In the genomic region with DNA sequence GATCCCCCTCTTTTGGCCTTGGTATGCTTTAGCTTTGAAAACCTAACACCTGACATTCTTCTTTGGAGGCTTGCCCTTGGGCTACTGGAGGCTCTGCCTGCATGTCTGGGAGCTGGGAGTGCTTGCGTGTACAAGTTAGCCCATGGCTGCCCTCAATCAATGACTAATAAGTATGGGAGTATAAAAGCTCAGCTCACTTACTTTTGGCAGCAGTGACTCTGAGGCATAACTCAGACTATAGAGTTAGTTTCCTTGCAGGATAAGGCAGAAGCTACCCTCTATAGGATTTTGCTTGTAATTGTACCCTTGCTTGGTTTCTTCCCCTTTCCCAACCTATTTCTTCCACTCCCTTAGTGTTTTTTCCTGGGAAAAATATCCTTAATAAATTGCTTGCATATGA, we compare ENCODE assay signal across 12 cellular contexts.
DNase-seq lines count a peak whose midpoint lies in the region; ATAC-seq, FAIRE-seq and TF ChIP-seq lines count a peak whose summit lies in the region.
"Had no signal": no experiment of that assay in that cellular context is flagged by ENCODE, and none has a peak within 500 bp of the region (broad histone marks: within the 10 kb centered on the region; RNA-seq: fewer than 3 reads in every experiment).

No MANE protein-coding gene starts in this region.

- peak; percentile 55 for FAIRE-seq in RCC 7860 (lab: Jason Lieb, UNC)

- no peak for TF ChIP-seq CTCF in psoas muscle (IDR thresholded peaks at IDR 0.05)

- intact Hi-C loops in psoas muscle (cut with DNase I) = no loop called here

- H3K27ac ChIP-seq in epithelial cell of prostate (no peak overlapping the region), psoas muscle (no peak overlapping the region)
- H3K27ac ChIP-seq: esophagus muscularis mucosa had no signal

- 78 to 97% (median 92%) methylated on average over 1 of the region's 1 CpG for WGBS in psoas muscle, 3 donors

- peaks cover 4% of the 10 kb centered on the region for H3K9me3 ChIP-seq in psoas muscle
- H3K9me3 ChIP-seq: esophagus muscularis mucosa had no signal

- H3K36me3 ChIP-seq in psoas muscle (ENCODE audit: insufficient read depth in 1 of 2, low read depth in 1 of 2) = no peaks in the 10 kb centered on the region
- H3K36me3 ChIP-seq: esophagus muscularis mucosa had no signal

- ATAC-seq in psoas muscle = no peak
- ATAC-seq: left lobe of liver; stimulated activated memory B cell treated with anti-CD40 and anti-IgM and Interleukin-4, amounts not matched to agents 10 μg/mL and 1 μg/mL and 100 μg/mL, for 72 hours had no signal

- H3K27me3 ChIP-seq in psoas muscle (ENCODE audit: insufficient read depth in 3 of 3, low read length in 2 of 3) = peaks cover 0 to 1% (median 0%) of the 10 kb centered on the region in 3 donors
- H3K27me3 ChIP-seq: esophagus muscularis mucosa had no signal

- H3K4me3 ChIP-seq in psoas muscle = no peak overlapping the region
- H3K4me3 ChIP-seq: esophagus muscularis mucosa had no signal

- DNase-seq in GM03348 (ENCODE audit: low spot score) = peak; percentile 33
- DNase-seq in RCC 7860 (ENCODE audit: low spot score) = peak; percentile 62
- peak; percentile 62 for DNase-seq in epithelial cell of prostate (ENCODE audit: low read depth, low spot score)
- DNase-seq in renal cortical epithelial cell (ENCODE audit: low read depth) = peak; percentile 89
- no peak for DNase-seq in effector CD8-positive, alpha-beta T cell (lab: John Stamatoyannopoulos, UW)
- no peak for DNase-seq in SKM-1 treated with dmso at 0.1 percent for 144 hours (lab: John Stamatoyannopoulos, UW; ENCODE audit: unreplicated experiment)
- DNase-seq in psoas muscle = no peak
- DNase-seq: DMS79, SHP77 had no signal

- no peaks in the 10 kb centered on the region for H3K4me1 ChIP-seq in psoas muscle
- H3K4me1 ChIP-seq: esophagus muscularis mucosa had no signal

Comparison
In these comparisons a context has a peak if more than half of its experiments do, and no peak if none do; other contexts are left out.
1. DNase-seq: peak in GM03348 (single experiment), RCC 7860 (single experiment), epithelial cell of prostate (single experiment) and renal cortical epithelial cell (single experiment); none in effector CD8-positive, alpha-beta T cell (single experiment), SKM-1 treated with dmso at 0.1 percent for 144 hours (single experiment) and psoas muscle (0 of 2).